ENCODE assay signal across 14 cellular contexts in genomic region chr5:164345173-164345572, GRCh38.
DNase-seq lines count a peak whose midpoint lies in the region; ATAC-seq and TF ChIP-seq lines count a peak whose summit lies in the region.
"Had no signal": no experiment of that assay in that cellular context is flagged by ENCODE, and none has a peak within 500 bp of the region (broad histone marks: within the 10 kb centered on the region; RNA-seq: fewer than 3 reads in every experiment).

No MANE protein-coding gene starts in this region.

- H3K27ac Mint-ChIP-seq in nephron progenitor cell (no peak overlapping the region), HFFc6 (no peak overlapping the region)
- H3K27ac Mint-ChIP-seq: activated CD8-positive, alpha-beta T cell treated with anti-CD3 and anti-CD28 coated beads for 36 hours; activated naive CD4-positive, alpha-beta T cell treated with anti-CD3 and anti-CD28 coated beads, Interleukin-2, amount 50 U/mL, for 72 hours; T-helper 17 cell had no signal

- in situ Hi-C loops in transverse colon (cut with MboI; ENCODE audit: low pct_ligation_motif_present in 1 of 4, low pct_unique_long_range_greater_than_20kb in 1 of 4, low sequenced_read_pairs in 3 of 4): no loop called here

- no peak for ATAC-seq in HG03571 (IDR thresholded peaks at IDR 0.05; ENCODE audit: unreplicated experiment)
- ATAC-seq: activated CD8-positive, alpha-beta T cell treated with anti-CD3 and anti-CD28 coated beads for 36 hours; activated naive CD4-positive, alpha-beta T cell treated with anti-CD3 and anti-CD28 coated beads, Interleukin-2, amount 50 U/mL, for 72 hours; T-helper 17 cell had no signal

- TF ChIP-seq CTCF in epithelial cell of esophagus (IDR thresholded peaks at IDR 0.05; ENCODE audit: insufficient read depth, low read depth, low read length, missing control alignments) (no peak), nephron progenitor cell (IDR thresholded peaks at IDR 0.05) (no peak), transverse colon (IDR thresholded peaks at IDR 0.05) (no peak), HFFc6 (IDR thresholded peaks at IDR 0.05) (no peak)

- no peak overlapping the region for H3K27ac ChIP-seq in transverse colon

- no peaks in the 10 kb centered on the region for H3K27me3 ChIP-seq in transverse colon

- 38 to 39% methylated on average over 2 of the region's 2 CpGs for WGBS in transverse colon (ENCODE audit: low coverage in 1 of 2), 2 donors

- H3K4me3 Mint-ChIP-seq in nephron progenitor cell (no peak overlapping the region), HFFc6 (no peak overlapping the region)
- H3K4me3 Mint-ChIP-seq: activated CD8-positive, alpha-beta T cell treated with anti-CD3 and anti-CD28 coated beads for 36 hours; T-helper 17 cell had no signal

- H3K9me3 Mint-ChIP-seq in nephron progenitor cell: no peaks in the 10 kb centered on the region
- H3K9me3 Mint-ChIP-seq in HFFc6: peaks cover 45% of the 10 kb centered on the region
- H3K9me3 Mint-ChIP-seq: activated CD8-positive, alpha-beta T cell treated with anti-CD3 and anti-CD28 coated beads for 36 hours had no signal

- peak; percentile 39 for DNase-seq in HS-5 (ENCODE audit: low read depth)
- DNase-seq in NCI-H774 (lab: John Stamatoyannopoulos, UW): peak; percentile 75
- peak; percentile 58 for DNase-seq in epithelial cell of esophagus (ENCODE audit: low read depth)
- peak; percentile 11 for DNase-seq in nephron progenitor cell
- DNase-seq in transverse colon: no peak
- DNase-seq in SKM-1 (lab: John Stamatoyannopoulos, UW; ENCODE audit: unreplicated experiment): no peak
- no peak for DNase-seq in HFFc6
- DNase-seq: activated CD8-positive, alpha-beta T cell treated with anti-CD3 and anti-CD28 coated beads for 36 hours; effector memory CD4-positive, alpha-beta T cell; Karpas-422; T-helper 17 cell had no signal

- H3K4me3 ChIP-seq in epithelial cell of esophagus (ENCODE audit: low read length) (no peak overlapping the region), transverse colon (no peak overlapping the region)
- H3K4me3 ChIP-seq: HAP-1 had no signal

- no peaks in the 10 kb centered on the region for H3K9me3 ChIP-seq in transverse colon
- H3K9me3 ChIP-seq: HAP-1 had no signal

- TF ChIP-seq EP300 in transverse colon (IDR thresholded peaks at IDR 0.05; ENCODE audit: low read depth): no peak

- TF ChIP-seq POLR2A in transverse colon (IDR thresholded peaks at IDR 0.05): no peak

- no peaks in the 10 kb centered on the region for H3K4me1 ChIP-seq in transverse colon
- H3K4me1 ChIP-seq: HAP-1 had no signal

- H3K36me3 Mint-ChIP-seq in nephron progenitor cell (ENCODE audit: low read depth): no peaks in the 10 kb centered on the region
- no peaks in the 10 kb centered on the region for H3K36me3 Mint-ChIP-seq in HFFc6 (ENCODE audit: low read depth)
- H3K36me3 Mint-ChIP-seq: activated naive CD4-positive, alpha-beta T cell treated with anti-CD3 and anti-CD28 coated beads, Interleukin-2, amount 50 U/mL, for 72 hours had no signal

- intact Hi-C loops in transverse colon (cut with DNase I; ENCODE audit: low total_unique reads): no loop called here

- no peaks in the 10 kb centered on the region for H3K36me3 ChIP-seq in transverse colon
- H3K36me3 ChIP-seq: HAP-1 had no signal

- H3K4me1 Mint-ChIP-seq in nephron progenitor cell: peaks cover 18% of the 10 kb centered on the region
- H3K4me1 Mint-ChIP-seq in HFFc6 (ENCODE audit: low read depth): no peaks in the 10 kb centered on the region
- H3K4me1 Mint-ChIP-seq: T-helper 17 cell had no signal

- H3K27me3 Mint-ChIP-seq in nephron progenitor cell (ENCODE audit: low read depth, poor library complexity): no peaks in the 10 kb centered on the region
- H3K27me3 Mint-ChIP-seq in HFFc6 (ENCODE audit: insufficient read depth): no peaks in the 10 kb centered on the region
- H3K27me3 Mint-ChIP-seq: activated CD8-positive, alpha-beta T cell treated with anti-CD3 and anti-CD28 coated beads for 36 hours; T-helper 17 cell had no signal

Comparison
In these comparisons a context has a peak if more than half of its experiments do, and no peak if none do; other contexts are left out.
1. DNase-seq: peak in HS-5 (single experiment), NCI-H774 (single experiment), epithelial cell of esophagus (single experiment) and nephron progenitor cell (single experiment); none in transverse colon (single experiment), SKM-1 (single experiment) and HFFc6 (single experiment).